In the genomic region with DNA sequence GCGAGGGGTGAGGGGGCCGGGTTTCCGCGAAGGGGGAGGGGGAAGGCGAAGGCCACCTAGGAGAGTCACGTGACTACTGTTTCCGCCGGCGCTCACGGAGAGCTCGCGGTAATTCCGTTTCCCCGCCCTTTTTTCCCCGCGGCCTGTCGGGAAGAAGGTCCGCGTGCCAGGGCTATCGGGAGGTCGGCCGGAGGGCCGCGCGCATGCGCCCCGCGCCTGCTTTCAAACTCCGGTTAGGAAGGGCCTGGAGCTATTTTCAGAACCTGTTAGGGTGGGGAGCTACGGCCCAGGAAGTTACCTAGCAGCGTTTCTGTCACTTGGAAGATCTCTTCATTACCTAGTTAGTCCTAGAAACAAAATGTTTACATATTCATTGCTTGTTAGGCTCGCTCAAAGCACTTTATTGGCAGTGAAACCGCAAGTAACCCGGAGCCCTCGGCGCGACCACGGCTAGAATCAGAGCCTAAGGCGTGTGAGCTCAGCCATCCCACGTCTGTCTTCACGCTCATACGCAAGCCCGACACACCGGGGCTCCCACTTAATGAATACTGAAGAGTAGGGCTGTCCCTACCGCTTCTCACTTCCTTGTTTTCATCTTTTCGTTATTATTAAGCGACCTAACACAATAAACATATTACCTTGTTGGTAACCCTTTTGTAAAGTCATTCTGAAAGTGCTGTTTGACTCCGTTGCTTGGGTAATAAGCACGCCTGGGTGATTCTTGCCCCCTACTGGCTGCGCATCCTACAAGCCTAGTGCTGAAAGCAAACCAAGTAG, we compare ENCODE assay signal across 8 cellular contexts. TPM values are rescaled to one million over a fixed set of nuclear protein-coding genes. Genes with fewer than 3 reads are reported as not detected.
A peak's percentile ranks its signal among the peaks of the same experiment; 100 is the strongest.
DNase-seq lines count a peak whose midpoint lies in the region; ATAC-seq, FAIRE-seq and TF ChIP-seq lines count a peak whose summit lies in the region.

No MANE protein-coding gene starts in this region.

- H3K36me3 ChIP-seq in pancreas (no peaks in the 10 kb centered on the region), tibial nerve (no peaks in the 10 kb centered on the region)

- DNase-seq in GM12864 (ENCODE audit: low read depth) (peak; percentile 98), NCI-H1092 treated with DMSO at 0.1 percent for 48 hours (lab: John Stamatoyannopoulos, UW) (peak; percentile 97), SKM-1 (lab: John Stamatoyannopoulos, UW; ENCODE audit: unreplicated experiment) (peak; percentile 82), Right ventricle myocardium superior (peak; percentile 99), pancreas (peak; percentile 97 to 99 (median 99)), tibial nerve (ENCODE audit: low spot score in 2 of 2) (peak; percentile 94 to 95)
- peak; percentile 96 for DNase-seq in activated naive CD8-positive, alpha-beta T cell treated with anti-CD3 and anti-CD28 coated beads, Interleukin-2, amount 10 ng/mL, durations not matched to agents 7 days and 5 days

- intact Hi-C loops in Right ventricle myocardium superior (cut with DNase I), result no loop called here
- intact Hi-C loops in pancreas (cut with DNase I), result no loop called here

- no peaks in the 10 kb centered on the region for H3K9me3 ChIP-seq in pancreas
- H3K9me3 ChIP-seq in tibial nerve, result no peaks in the 10 kb centered on the region

- H3K27me3 ChIP-seq in pancreas, result no peaks in the 10 kb centered on the region
- H3K27me3 ChIP-seq in tibial nerve, result no peaks in the 10 kb centered on the region

- WGBS in pancreas, 2 donors, result 0% methylated on average over 35 to 50 of the region's 50 CpGs
- WGBS in tibial nerve, 2 donors, result 0% methylated on average over 37 to 46 of the region's 50 CpGs

- peak overlapping the region; percentile 93 for H3K4me3 ChIP-seq in GM12864 (ENCODE audit: low read depth, low read length)
- H3K4me3 ChIP-seq in pancreas, result peak overlapping the region; percentile 44 to 88 (median 82)
- H3K4me3 ChIP-seq in tibial nerve, result peak overlapping the region; percentile 67 to 97 (median 82)

- peak overlapping the region; percentile 95 for H3K4me3 Mint-ChIP-seq in activated naive CD8-positive, alpha-beta T cell treated with anti-CD3 and anti-CD28 coated beads, Interleukin-2, amount 10 ng/mL, durations not matched to agents 7 days and 5 days

- POLR2A ChIA-PET in activated naive CD8-positive, alpha-beta T cell treated with anti-CD3 and anti-CD28 coated beads, Interleukin-2, amount 10 ng/mL, durations not matched to agents 7 days and 5 days (lab: Charles Lee), result interaction anchor here (0.5 to 6.7 kb wide), 26 partner anchors 9 to 1654 kb away, joined by 3 to 86 read pairs (median 5); partner anchors contain the start of genes ARL6IP4, DDX55, KMT5A and MPHOSPH9

- TF ChIP-seq CTCF in GM12864 (IDR thresholded peaks at IDR 0.05; ENCODE audit: low read depth, low read length, missing control alignments), result peak; percentile 82
- peak in 2 of 4 donors; percentile 44 to 51 for TF ChIP-seq CTCF in pancreas (IDR thresholded peaks at IDR 0.05)
- peak; percentile 65 to 73 (median 71) for TF ChIP-seq CTCF in tibial nerve (IDR thresholded peaks at IDR 0.05)

- peak; percentile 50 for ATAC-seq in HG02623 (IDR thresholded peaks at IDR 0.05; ENCODE audit: unreplicated experiment)
- ATAC-seq in activated naive CD8-positive, alpha-beta T cell treated with anti-CD3 and anti-CD28 coated beads, Interleukin-2, amount 10 ng/mL, durations not matched to agents 7 days and 5 days (ENCODE audit: low read depth), result peak; percentile 83
- ATAC-seq in Right ventricle myocardium superior (ENCODE audit: poor library complexity), result peak; percentile 96
- peak; percentile 89 to 96 (median 90) for ATAC-seq in pancreas

- H3K4me1 Mint-ChIP-seq in activated naive CD8-positive, alpha-beta T cell treated with anti-CD3 and anti-CD28 coated beads, Interleukin-2, amount 10 ng/mL, durations not matched to agents 7 days and 5 days, result peaks cover 9% of the 10 kb centered on the region

- H3K4me1 ChIP-seq in pancreas (peaks cover 9 to 14% (median 11%) of the 10 kb centered on the region in 3 donors), tibial nerve (peaks cover 0 to 40% (median 12%) of the 10 kb centered on the region in 4 donors)

- FAIRE-seq in pancreas (lab: Jason Lieb, UNC), result no peak

- no peaks in the 10 kb centered on the region for H3K36me3 Mint-ChIP-seq in activated naive CD8-positive, alpha-beta T cell treated with anti-CD3 and anti-CD28 coated beads, Interleukin-2, amount 10 ng/mL, durations not matched to agents 7 days and 5 days

- no peaks in the 10 kb centered on the region for H3K9me3 Mint-ChIP-seq in activated naive CD8-positive, alpha-beta T cell treated with anti-CD3 and anti-CD28 coated beads, Interleukin-2, amount 10 ng/mL, durations not matched to agents 7 days and 5 days

- peak overlapping the region; percentile 94 for H3K27ac Mint-ChIP-seq in activated naive CD8-positive, alpha-beta T cell treated with anti-CD3 and anti-CD28 coated beads, Interleukin-2, amount 10 ng/mL, durations not matched to agents 7 days and 5 days

- TF ChIP-seq EP300 in tibial nerve (IDR thresholded peaks at IDR 0.05), result peak; percentile 40 to 79

- peak; percentile 17 to 73 for TF ChIP-seq POLR2A in tibial nerve (IDR thresholded peaks at IDR 0.05)

- H3K27ac ChIP-seq in pancreas (peak overlapping the region; percentile 77 to 94 (median 84)), tibial nerve (peak overlapping the region; percentile 86 to 97 (median 92))

- no peaks in the 10 kb centered on the region for H3K27me3 Mint-ChIP-seq in activated naive CD8-positive, alpha-beta T cell treated with anti-CD3 and anti-CD28 coated beads, Interleukin-2, amount 10 ng/mL, durations not matched to agents 7 days and 5 days

RNA-seq across cellular contexts. Expression of gene SBNO1, which starts 0.7 kb away (rescaled TPM):
- 10 to 100 TPM; 40.7 to 41.1 TPM for total RNA-seq in activated naive CD8-positive, alpha-beta T cell treated with anti-CD3 and anti-CD28 coated beads, Interleukin-2, amount 10 ng/mL, durations not matched to agents 7 days and 5 days
- total RNA-seq in Right ventricle myocardium superior, result 25.3 TPM
- total RNA-seq in pancreas, result 10 to 100 TPM in 3 of 6 donors, 1 to 10 TPM in 3; 7.9 to 16.3 (median 10.5) TPM
- 1 to 10 TPM; 2.6 to 4.2 TPM for polyA plus RNA-seq in pancreas
- 10 to 100 TPM; 13.9 to 25.8 (median 17.8) TPM for total RNA-seq in tibial nerve

RNA-seq across cellular contexts. Expression of gene KMT5A, which starts 18.6 kb away (rescaled TPM):
- total RNA-seq in activated naive CD8-positive, alpha-beta T cell treated with anti-CD3 and anti-CD28 coated beads, Interleukin-2, amount 10 ng/mL, durations not matched to agents 7 days and 5 days, result 10 to 100 TPM; 64.5 to 69.4 TPM
- total RNA-seq in Right ventricle myocardium superior, result 31.8 TPM
- total RNA-seq in pancreas, result 10 to 100 TPM; 13.7 to 27.9 (median 18.8) TPM
- polyA plus RNA-seq in pancreas, result 10 to 100 TPM; 34.8 to 41.9 TPM
- total RNA-seq in tibial nerve, result 10 to 100 TPM; 16.5 to 34.5 (median 27.0) TPM

Comparison
In these comparisons a context has a peak if more than half of its experiments do, and no peak if none do; other contexts are left out.
1. Peak in every context shown above with its lines: DNase-seq, ATAC-seq, H3K4me3 ChIP-seq and H3K27ac ChIP-seq.